Comparison of ENCODE assay signal across 7 cellular contexts in genomic region chr7:102272075-102272916, GRCh38. TPM values are rescaled to one million over a fixed set of nuclear protein-coding genes. Genes with fewer than 3 reads are reported as not detected.
A peak's percentile ranks its signal among the peaks of the same experiment; 100 is the strongest.
DNase-seq lines count a peak whose midpoint lies in the region; ATAC-seq and TF ChIP-seq lines count a peak whose summit lies in the region.

No MANE protein-coding gene starts in this region.

- no peaks in the 10 kb centered on the region for H3K9me3 Mint-ChIP-seq in T-helper 2 cell treated with Interferon-gamma antibody and Interleukin-4, amounts not matched to agents 5 μg/mL and 100 μg/mL, for 36 hours

- H3K36me3 Mint-ChIP-seq in T-helper 2 cell treated with Interferon-gamma antibody and Interleukin-4, amounts not matched to agents 5 μg/mL and 100 μg/mL, for 36 hours (ENCODE audit: low read depth) = no peaks in the 10 kb centered on the region

- intact Hi-C loops in left ventricle myocardium superior (cut with micrococcal nuclease) (loop anchor here (5.0 kb wide), 2 partner anchors 730 to 910 kb away; partner anchors contain the start of gene COL26A1), sciatic nerve (cut with DNase I) (loop anchor here (2.0 to 10.0 kb wide), 3 partner anchors 577 to 729 kb away; no protein-coding TSS in a partner anchor)

- no peak overlapping the region for H3K27ac Mint-ChIP-seq in T-helper 2 cell treated with Interferon-gamma antibody and Interleukin-4, amounts not matched to agents 5 μg/mL and 100 μg/mL, for 36 hours

- ATAC-seq in left ventricle myocardium superior (peak; percentile 93), sciatic nerve (peak; percentile 93), HG03432 (IDR thresholded peaks at IDR 0.05; ENCODE audit: unreplicated experiment) (no peak)

- H3K4me1 Mint-ChIP-seq in T-helper 2 cell treated with Interferon-gamma antibody and Interleukin-4, amounts not matched to agents 5 μg/mL and 100 μg/mL, for 36 hours (ENCODE audit: low read depth) = no peaks in the 10 kb centered on the region

- DNase-seq in GM12864 (ENCODE audit: low read depth) = no peak
- peak; percentile 47 for DNase-seq in LNCaP clone FGC (ENCODE audit: low read depth)
- peak; percentile 55 for DNase-seq in T-helper 2 cell treated with Interferon-gamma antibody and Interleukin-4, amounts not matched to agents 5 μg/mL and 100 μg/mL, for 36 hours (ENCODE audit: low spot score)
- DNase-seq in amygdala (lab: John Stamatoyannopoulos, UW) = peak in 49 of 56 donors; percentile 7 to 86 (median 46)
- peak; percentile 91 for DNase-seq in left ventricle myocardium superior
- DNase-seq in sciatic nerve (ENCODE audit: low spot score) = peak; percentile 90

- no peak overlapping the region for H3K4me3 Mint-ChIP-seq in T-helper 2 cell treated with Interferon-gamma antibody and Interleukin-4, amounts not matched to agents 5 μg/mL and 100 μg/mL, for 36 hours

- TF ChIP-seq CTCF in GM12864 (IDR thresholded peaks at IDR 0.05; ENCODE audit: low read depth, low read length, missing control alignments) (peak; percentile 91), LNCaP clone FGC (IDR thresholded peaks at IDR 0.05; ENCODE audit: control insufficient read depth, extremely low read depth, insufficient read depth) (peak; percentile 97)

- no peaks in the 10 kb centered on the region for H3K27me3 Mint-ChIP-seq in T-helper 2 cell treated with Interferon-gamma antibody and Interleukin-4, amounts not matched to agents 5 μg/mL and 100 μg/mL, for 36 hours (ENCODE audit: low read depth)

- no peak overlapping the region for H3K4me3 ChIP-seq in GM12864 (ENCODE audit: low read depth, low read length)
- H3K4me3 ChIP-seq in LNCaP clone FGC (ENCODE audit: low read depth, low read length) = no peak overlapping the region

RNA-seq across cellular contexts. Expression of gene SH2B2, which starts 14.4 kb away (rescaled TPM):
- total RNA-seq in left ventricle myocardium superior = 0.99 TPM
- total RNA-seq in sciatic nerve = 9.9 TPM
